21 cellular contexts compared by ENCODE assay signal in the genomic region with DNA sequence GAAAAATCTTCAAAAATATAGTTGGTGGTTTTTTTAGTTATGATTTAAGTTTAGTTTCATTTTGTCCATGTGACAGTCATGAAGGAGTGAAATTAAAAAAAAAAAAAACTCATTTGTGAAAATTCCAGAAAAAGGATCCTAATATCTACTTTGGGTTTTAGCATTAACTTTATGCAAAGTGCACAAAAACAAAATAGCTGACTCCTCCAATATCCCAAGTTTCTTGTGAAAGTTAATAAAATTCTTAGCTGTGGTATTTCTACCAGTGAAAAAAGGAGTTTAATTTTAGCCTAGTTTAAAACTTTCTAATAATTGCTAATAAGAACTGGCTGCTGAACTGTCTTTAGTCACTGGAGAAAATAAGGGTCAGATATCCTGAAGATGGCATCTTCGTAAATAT.
"Had no signal": no experiment of that assay in that cellular context is flagged by ENCODE, and none has a peak within 500 bp of the region (broad histone marks: within the 10 kb centered on the region; RNA-seq: fewer than 3 reads in every experiment).

No MANE protein-coding gene starts in this region.

- H3K4me3 ChIP-seq: colonic mucosa, dorsolateral prefrontal cortex, esophagus muscularis mucosa, gastroesophageal sphincter, heart left ventricle, hepatocyte, lower lobe of right lung had no signal

- H3K27ac ChIP-seq: colonic mucosa, foreskin keratinocyte, hepatocyte, lower lobe of right lung had no signal

- H3K4me1 ChIP-seq: foreskin keratinocyte had no signal

- H3K4me2 ChIP-seq: hepatocyte had no signal

- DNase-seq: colonic mucosa; dermis blood vessel endothelial cell; dorsolateral prefrontal cortex; effector CD4-positive, alpha-beta T cell; effector memory CD4-positive, alpha-beta T cell; foreskin keratinocyte; heart left ventricle; hypothalamus; immature natural killer cell; islet precursor cell; kidney; kidney glomerular epithelial cell; left colon; left ventricle myocardium superior; lower lobe of right lung; mesenchymal stem cell; midbrain had no signal

- H3K9me3 ChIP-seq: colonic mucosa, esophagus muscularis mucosa, gastroesophageal sphincter, heart left ventricle, lower lobe of right lung had no signal

- H2AFZ ChIP-seq: hepatocyte had no signal

- ATAC-seq: foreskin keratinocyte, gastroesophageal sphincter, heart left ventricle, left colon, left lobe of liver, left ventricle myocardium superior, lower lobe of right lung had no signal

- H3K27me3 ChIP-seq: colonic mucosa, dorsolateral prefrontal cortex, esophagus muscularis mucosa, foreskin keratinocyte, gastroesophageal sphincter, heart left ventricle, hepatocyte had no signal
